Comparison of ENCODE assay signal across 12 cellular contexts in the genomic region with DNA sequence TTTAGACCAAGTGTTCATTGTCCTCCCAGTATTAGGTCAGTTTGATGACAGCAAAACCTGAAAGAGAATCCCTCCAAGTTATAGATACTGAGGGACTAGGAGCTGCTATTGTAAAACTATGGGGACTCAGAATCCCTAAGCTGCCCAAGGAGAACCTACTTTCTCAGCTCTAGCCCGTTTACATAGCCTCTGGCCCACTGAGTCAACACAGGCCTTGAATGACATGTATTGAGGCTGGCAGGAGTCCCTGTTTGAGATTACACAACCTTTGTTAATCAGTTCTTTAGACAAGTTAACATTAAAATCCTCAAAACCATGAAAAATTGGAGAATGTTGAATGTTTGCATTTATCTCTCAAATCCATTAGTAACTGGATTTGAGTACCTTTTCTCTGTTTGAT.
DNase-seq lines count a peak whose midpoint lies in the region; ATAC-seq and TF ChIP-seq lines count a peak whose summit lies in the region.
"Had no signal": no experiment of that assay in that cellular context is flagged by ENCODE, and none has a peak within 500 bp of the region (broad histone marks: within the 10 kb centered on the region; RNA-seq: fewer than 3 reads in every experiment).

No MANE protein-coding gene starts in this region.

- H3K4me3 ChIP-seq in SJSA1 (no peak overlapping the region), fibroblast of mammary gland (ENCODE audit: control insufficient read depth, low read depth, low read length) (no peak overlapping the region), rectal smooth muscle tissue (ENCODE audit: low read length) (no peak overlapping the region), BE2C (ENCODE audit: low read depth, low read length) (no peak overlapping the region)

- H3K9me3 ChIP-seq in SJSA1 (replicated peaks) (no peaks in the 10 kb centered on the region), BE2C (no peaks in the 10 kb centered on the region)

- H3K27ac ChIP-seq in SJSA1 (peak overlapping the region; percentile 32), rectal smooth muscle tissue (ENCODE audit: low read depth, low read length) (peak overlapping the region; percentile 60)

- no peak overlapping the region for H3K9ac ChIP-seq in rectal smooth muscle tissue (ENCODE audit: low read length)

- DNase-seq in EL (peak; percentile 89), SJSA1 (ENCODE audit: low read depth in 1 of 2, low spot score in 2 of 2) (no peak), fibroblast of mammary gland (ENCODE audit: low read depth) (peak; percentile 84), NCI-H510A (lab: John Stamatoyannopoulos, UW) (no peak), BE2C (no peak)
- DNase-seq in activated CD4-positive, alpha-beta T cell treated with anti-CD3 and anti-CD28 coated beads, Interleukin-2, amount 50 U/mL, for 1 hour = no peak
- DNase-seq: dermis blood vessel endothelial cell, NCI-H1436 treated with DMSO at 0.1 percent for 48 hours, nephron progenitor cell had no signal

- TF ChIP-seq CTCF in fibroblast of mammary gland (conservative IDR thresholded peaks at IDR 0.05; ENCODE audit: control insufficient read depth, insufficient read depth, low read depth, low read length) (no peak), BE2C (IDR thresholded peaks at IDR 0.05; ENCODE audit: low read depth, low read length) (no peak)

- H3K27me3 ChIP-seq in SJSA1 (replicated peaks) (no peaks in the 10 kb centered on the region), rectal smooth muscle tissue (ENCODE audit: control insufficient read depth, insufficient read depth, low read length) (no peaks in the 10 kb centered on the region), BE2C (no peaks in the 10 kb centered on the region)

- ATAC-seq in HG02798 (IDR thresholded peaks at IDR 0.05; ENCODE audit: poor library complexity, unreplicated experiment) = no peak
- ATAC-seq: activated T-helper 17 cell treated with anti-CD3 and anti-CD28 coated beads, Interleukin-2, amount 50 U/mL, for 72 hours had no signal

- H3K4me1 ChIP-seq in SJSA1 (replicated peaks) = peaks cover 43% of the 10 kb centered on the region
- peaks cover 29% of the 10 kb centered on the region for H3K4me1 ChIP-seq in rectal smooth muscle tissue (ENCODE audit: control insufficient read depth, insufficient read depth, low read length)
- peaks cover 3% of the 10 kb centered on the region; the same call in 1 of the 2 replicates for H3K4me1 ChIP-seq in BE2C

- H3K36me3 ChIP-seq in SJSA1 = no peaks in the 10 kb centered on the region
- H3K36me3 ChIP-seq in rectal smooth muscle tissue (ENCODE audit: control insufficient read depth, insufficient read depth, low read length) = no peaks in the 10 kb centered on the region
- no peaks in the 10 kb centered on the region for H3K36me3 ChIP-seq in BE2C

Comparison
In these comparisons a context has a peak if more than half of its experiments do, and no peak if none do; other contexts are left out.
1. DNase-seq: peak in EL (single experiment) and fibroblast of mammary gland (single experiment); none in SJSA1 (0 of 2), NCI-H510A (single experiment), BE2C (single experiment) and activated CD4-positive, alpha-beta T cell treated with anti-CD3 and anti-CD28 coated beads, Interleukin-2, amount 50 U/mL, for 1 hour (single experiment).